17 cellular contexts compared by ENCODE assay signal in the genomic region with DNA sequence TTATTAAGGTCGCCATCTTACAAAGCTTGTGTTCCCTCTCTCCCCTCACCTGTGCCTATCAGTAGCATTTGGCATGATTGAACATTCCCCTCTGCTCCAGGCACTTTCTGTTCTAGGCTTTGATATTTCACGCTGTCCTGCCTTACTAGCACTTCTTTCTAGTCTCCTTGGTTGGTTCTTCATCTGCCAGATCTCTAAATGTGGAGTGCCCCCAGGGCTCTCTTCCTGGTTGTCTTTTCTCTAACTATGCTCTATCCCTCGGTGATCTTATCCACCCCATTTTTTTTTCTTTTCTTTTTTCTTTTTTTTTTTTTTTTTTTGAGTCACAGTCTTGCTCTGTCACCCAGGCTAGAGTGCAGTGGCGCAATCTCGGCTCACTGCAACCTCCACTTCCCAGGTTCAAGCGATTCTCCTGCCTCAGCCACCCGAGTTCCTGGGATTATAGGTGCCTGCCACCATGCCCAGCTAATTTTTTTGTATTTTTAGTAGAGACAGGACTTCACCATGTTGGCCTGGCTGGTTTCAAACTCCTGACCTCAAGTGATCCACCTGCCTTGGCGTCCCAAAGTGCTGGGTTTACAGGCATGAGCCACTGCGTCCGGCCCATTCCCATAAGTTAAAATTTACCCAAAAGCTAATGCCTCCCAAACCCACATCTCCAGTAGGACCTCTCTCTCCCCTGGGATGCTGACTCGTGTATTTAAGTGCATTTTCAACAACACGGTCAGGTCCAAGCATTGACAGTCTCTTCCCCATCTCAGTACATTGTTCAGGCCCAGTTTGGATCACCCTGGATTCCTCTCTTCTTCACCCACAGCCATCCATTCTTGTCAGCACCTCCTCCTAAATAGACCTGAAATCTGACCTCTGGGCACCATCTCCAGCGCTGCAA. TPM values are rescaled to one million over a fixed set of nuclear protein-coding genes. Genes with fewer than 3 reads are reported as not detected.
DNase-seq lines count a peak whose midpoint lies in the region; ATAC-seq and TF ChIP-seq lines count a peak whose summit lies in the region.
"Had no signal": no experiment of that assay in that cellular context is flagged by ENCODE, and none has a peak within 500 bp of the region (broad histone marks: within the 10 kb centered on the region; RNA-seq: fewer than 3 reads in every experiment).

No MANE protein-coding gene starts in this region.

- H3K9me3 ChIP-seq in cardiac muscle cell (ENCODE audit: low read depth) (no peaks in the 10 kb centered on the region), heart left ventricle (no peaks in the 10 kb centered on the region), WERI-Rb-1 (ENCODE audit: severe bottlenecking) (no peaks in the 10 kb centered on the region), psoas muscle (no peaks in the 10 kb centered on the region)
- H3K9me3 ChIP-seq: BE2C, gastroesophageal sphincter, SJSA1 had no signal

- H3K27ac Mint-ChIP-seq in dendritic cell treated with granulocyte-macrophage colony-stimulating factor and Interleukin-4, amounts not matched to agents 40 ng/mL and 50 ng/mL, for 4 days: peak overlapping the region; percentile 23
- H3K27ac Mint-ChIP-seq: stimulated activated naive B cell treated with anti-CD40 and anti-IgM and Interleukin-4, amounts not matched to agents 10 μg/mL and 1 μg/mL and 100 μg/mL, for 72 hours had no signal

- no peak for TF ChIP-seq CTCF in cardiac muscle cell (IDR thresholded peaks at IDR 0.05; ENCODE audit: low read depth, low read length)
- no peak for TF ChIP-seq CTCF in heart left ventricle (IDR thresholded peaks at IDR 0.05)
- TF ChIP-seq CTCF in NB4 (IDR thresholded peaks at IDR 0.05; ENCODE audit: low read depth, low read length): no peak
- TF ChIP-seq CTCF in WERI-Rb-1 (IDR thresholded peaks at IDR 0.05; ENCODE audit: low read depth, low read length): no peak
- no peak for TF ChIP-seq CTCF in psoas muscle (IDR thresholded peaks at IDR 0.05)

- H3K36me3 ChIP-seq in cardiac muscle cell (no peaks in the 10 kb centered on the region), heart left ventricle (peaks cover 0 to 5% (median 0%) of the 10 kb centered on the region in 9 donors), WERI-Rb-1 (peaks cover 68% of the 10 kb centered on the region), psoas muscle (ENCODE audit: insufficient read depth in 1 of 2, low read depth in 1 of 2) (no peaks in the 10 kb centered on the region)
- H3K36me3 ChIP-seq: gastroesophageal sphincter had no signal

- H3K4me1 Mint-ChIP-seq in dendritic cell treated with granulocyte-macrophage colony-stimulating factor and Interleukin-4, amounts not matched to agents 40 ng/mL and 50 ng/mL, for 4 days (ENCODE audit: low read depth): peaks cover 33% of the 10 kb centered on the region

- H3K4me3 Mint-ChIP-seq in dendritic cell treated with granulocyte-macrophage colony-stimulating factor and Interleukin-4, amounts not matched to agents 40 ng/mL and 50 ng/mL, for 4 days: no peak overlapping the region
- H3K4me3 Mint-ChIP-seq: stimulated activated naive B cell treated with anti-CD40 and anti-IgM and Interleukin-4, amounts not matched to agents 10 μg/mL and 1 μg/mL and 100 μg/mL, for 72 hours had no signal

- peak overlapping the region; percentile 37 for H3K27ac ChIP-seq in cardiac muscle cell
- no peak overlapping the region for H3K27ac ChIP-seq in heart left ventricle
- H3K27ac ChIP-seq in WERI-Rb-1: no peak overlapping the region
- no peak overlapping the region for H3K27ac ChIP-seq in psoas muscle
- H3K27ac ChIP-seq: gastroesophageal sphincter, SJSA1 had no signal

- intact Hi-C loops in heart left ventricle (cut with DNase I): loop anchor here in 1 of 10 donors (10.0 kb wide), 1 partner anchor 433 kb away; no protein-coding TSS in a partner anchor
- intact Hi-C loops in dendritic cell treated with granulocyte-macrophage colony-stimulating factor and Interleukin-4, amounts not matched to agents 40 ng/mL and 50 ng/mL, for 4 days (cut with micrococcal nuclease): no loop called here
- intact Hi-C loops in psoas muscle (cut with DNase I): loop anchor here in 1 of 2 donors (10.0 kb wide), 1 partner anchor 103 kb away; a partner anchor contains a TSS

- WGBS in heart left ventricle, 4 donors: 89 to 92% (median 91%) methylated on average over 13 of the region's 13 CpGs
- whole genome bisulfite sequencing in psoas muscle, 3 donors: 76 to 89% (median 88%) methylated on average over 13 of the region's 13 CpGs

- H3K27me3 ChIP-seq in cardiac muscle cell (no peaks in the 10 kb centered on the region), heart left ventricle (no peaks in the 10 kb centered on the region), WERI-Rb-1 (ENCODE audit: insufficient read depth, low read depth, severe bottlenecking) (no peaks in the 10 kb centered on the region), psoas muscle (ENCODE audit: insufficient read depth in 3 of 3, low read length in 2 of 3) (no peaks in the 10 kb centered on the region)
- H3K27me3 ChIP-seq: BE2C, gastroesophageal sphincter, SJSA1 had no signal

- TF ChIP-seq POLR2A in heart left ventricle (IDR thresholded peaks at IDR 0.05) (no peak), NB4 (IDR thresholded peaks at IDR 0.05; ENCODE audit: extremely low read depth, insufficient read length) (no peak)

- H3K36me3 Mint-ChIP-seq in dendritic cell treated with granulocyte-macrophage colony-stimulating factor and Interleukin-4, amounts not matched to agents 40 ng/mL and 50 ng/mL, for 4 days (ENCODE audit: low read depth): peaks cover 2% of the 10 kb centered on the region

- DNase-seq in cardiac muscle cell (ENCODE audit: low read depth in 1 of 2, low spot score in 1 of 2): no peak
- DNase-seq in heart left ventricle: no peak
- peak; percentile 12 for DNase-seq in NB4 (ENCODE audit: low read depth)
- DNase-seq in stromal cell of bone marrow (ENCODE audit: low read depth): peak; percentile 13
- DNase-seq in WERI-Rb-1: no peak
- no peak for DNase-seq in psoas muscle
- DNase-seq: activated CD4-positive, CD25-positive, alpha-beta regulatory T cell; BE2C; effector memory CD4-positive, alpha-beta T cell; GOT3; NCI-H2081; stimulated activated CD4-positive, alpha-beta T cell treated with anti-CD3 and anti-CD28 coated beads, Interleukin-4, amount 100 ng/mL, for 4 hours; stimulated activated naive B cell treated with anti-CD40 and anti-IgM and Interleukin-4, amounts not matched to agents 10 μg/mL and 1 μg/mL and 100 μg/mL, for 72 hours had no signal

- H3K27me3 Mint-ChIP-seq in dendritic cell treated with granulocyte-macrophage colony-stimulating factor and Interleukin-4, amounts not matched to agents 40 ng/mL and 50 ng/mL, for 4 days: no peaks in the 10 kb centered on the region
- H3K27me3 Mint-ChIP-seq: stimulated activated naive B cell treated with anti-CD40 and anti-IgM and Interleukin-4, amounts not matched to agents 10 μg/mL and 1 μg/mL and 100 μg/mL, for 72 hours had no signal

- H3K4me1 ChIP-seq in cardiac muscle cell (ENCODE audit: low read depth) (peaks cover 3% of the 10 kb centered on the region), heart left ventricle (peaks cover 0 to 24% (median 7%) of the 10 kb centered on the region in 12 donors), psoas muscle (no peaks in the 10 kb centered on the region)
- H3K4me1 ChIP-seq: BE2C had no signal

- H3K4me3 ChIP-seq in cardiac muscle cell (no peak overlapping the region), heart left ventricle (no peak overlapping the region), NB4 (ENCODE audit: low read depth, low read length) (peak overlapping the region; percentile 1), WERI-Rb-1 (ENCODE audit: low read depth, low read length) (no peak overlapping the region), psoas muscle (no peak overlapping the region)
- H3K4me3 ChIP-seq: gastroesophageal sphincter, SJSA1 had no signal

- ATAC-seq in heart left ventricle (no peak), GM21390 (IDR thresholded peaks at IDR 0.05; ENCODE audit: unreplicated experiment) (no peak), psoas muscle (no peak)
- ATAC-seq: gastroesophageal sphincter; stimulated activated naive B cell treated with anti-CD40 and anti-IgM and Interleukin-4, amounts not matched to agents 10 μg/mL and 1 μg/mL and 100 μg/mL, for 72 hours had no signal

- no peaks in the 10 kb centered on the region for H3K9me3 Mint-ChIP-seq in dendritic cell treated with granulocyte-macrophage colony-stimulating factor and Interleukin-4, amounts not matched to agents 40 ng/mL and 50 ng/mL, for 4 days
- H3K9me3 Mint-ChIP-seq: stimulated activated naive B cell treated with anti-CD40 and anti-IgM and Interleukin-4, amounts not matched to agents 10 μg/mL and 1 μg/mL and 100 μg/mL, for 72 hours had no signal

RNA-seq across cellular contexts. Expression of a gene that starts 5.2 kb away (rescaled TPM):
- total RNA-seq in cardiac muscle cell (37.1 and 198 TPM in 2 replicates), heart left ventricle (10 to 100 TPM in 1 of 9 donors, 1 to 10 TPM in 5, under 1 TPM in 3; 0.50 to 23.1 (median 1.1) TPM), psoas muscle (1 to 10 TPM; 2.1 to 4.6 (median 2.9) TPM)
- polyA plus RNA-seq in cardiac muscle cell (28.5 and 173 TPM in 2 replicates), heart left ventricle (1 to 10 TPM in 1 of 2 donors, under 1 TPM in 1; 0.23 to 1.2 TPM), psoas muscle (1 to 10 TPM; 1.0 to 5.6 (median 1.6) TPM)

RNA-seq across cellular contexts. Expression of a gene that starts 5.5 kb away (rescaled TPM):
- 8.0 and 19.8 TPM in 2 replicates for total RNA-seq in cardiac muscle cell
- polyA plus RNA-seq in cardiac muscle cell: 8.4 and 30.2 TPM in 2 replicates
- 1 to 10 TPM in 2 of 9 donors, under 1 TPM in 5, not detected in 2; 0.22 to 1.3 (median 0.72) TPM for total RNA-seq in heart left ventricle
- under 1 TPM; 0.19 to 0.50 TPM for polyA plus RNA-seq in heart left ventricle
- 1 to 10 TPM in 3 of 4 donors, under 1 TPM in 1; 0.89 to 5.4 (median 2.5) TPM for total RNA-seq in psoas muscle
- 1 to 10 TPM in 2 of 3 donors, under 1 TPM in 1; 0.31 to 2.4 (median 1.8) TPM for polyA plus RNA-seq in psoas muscle

Comparison
In these comparisons a context has a peak if more than half of its experiments do, and no peak if none do; other contexts are left out.
1. DNase-seq: peak in NB4 (single experiment) and stromal cell of bone marrow (single experiment); none in cardiac muscle cell (0 of 2), heart left ventricle (0 of 5), WERI-Rb-1 (single experiment) and psoas muscle (0 of 2).